Comparison of ENCODE assay signal across 2 cellular contexts in genomic region chr2:220387758-220388157, GRCh38.
DNase-seq lines count a peak whose midpoint lies in the region; TF ChIP-seq lines count a peak whose summit lies in the region.
"Not testable (repeated sequence)": the region's sequence is repeated elsewhere in the genome, so short reads cannot be mapped to it uniquely, and the experiment has no call there.

No MANE protein-coding gene starts in this region.

- intact Hi-C loops in posterior vena cava (cut with DNase I) = not testable (repeated sequence)

- DNase-seq in chondrocyte (ENCODE audit: low spot score) (peak; percentile 69), posterior vena cava (ENCODE audit: low spot score) (peak; percentile 60)

- H3K36me3 Mint-ChIP-seq in chondrocyte (ENCODE audit: low read depth) = not testable (repeated sequence)

- not testable (repeated sequence) for H3K4me3 Mint-ChIP-seq in chondrocyte (ENCODE audit: unreplicated experiment)

- TF ChIP-seq CTCF in chondrocyte (IDR thresholded peaks at IDR 0.05) = not testable (repeated sequence)

- H3K9me3 Mint-ChIP-seq in chondrocyte (ENCODE audit: low read depth) = peaks cover 10% of the 10 kb centered on the region

- not testable (repeated sequence) for H3K4me1 Mint-ChIP-seq in chondrocyte (ENCODE audit: low read depth)

- not testable (repeated sequence) for H3K27me3 Mint-ChIP-seq in chondrocyte (ENCODE audit: low read depth)

- H3K27ac Mint-ChIP-seq in chondrocyte (ENCODE audit: unreplicated experiment) = not testable (repeated sequence)
